8 cellular contexts compared by ENCODE assay signal in genomic region chr6:155327326-155328073, GRCh38. TPM values are rescaled to one million over a fixed set of nuclear protein-coding genes. Genes with fewer than 3 reads are reported as not detected.
DNase-seq lines count a peak whose midpoint lies in the region; ATAC-seq and TF ChIP-seq lines count a peak whose summit lies in the region.

No MANE protein-coding gene starts in this region.

- no peak overlapping the region for H3K4me3 ChIP-seq in CD8-positive, alpha-beta T cell (ENCODE audit: low read depth, low read length)
- H3K4me3 ChIP-seq in SK-N-MC: no peak overlapping the region
- H3K4me3 ChIP-seq in heart left ventricle: no peak overlapping the region

- H3K9me3 Mint-ChIP-seq in CD8-positive, alpha-beta T cell: no peaks in the 10 kb centered on the region
- H3K9me3 Mint-ChIP-seq in activated naive CD4-positive, alpha-beta T cell treated with anti-CD3 and anti-CD28 coated beads, Interleukin-2, amount 10 ng/mL, durations not matched to agents 7 days and 5 days: no peaks in the 10 kb centered on the region

- peak overlapping the region; percentile 3 for H3K27ac Mint-ChIP-seq in CD8-positive, alpha-beta T cell
- peak overlapping the region; percentile 3 for H3K27ac Mint-ChIP-seq in activated naive CD4-positive, alpha-beta T cell treated with anti-CD3 and anti-CD28 coated beads, Interleukin-2, amount 10 ng/mL, durations not matched to agents 7 days and 5 days

- intact Hi-C loops in CD8-positive, alpha-beta T cell (cut with DNase I, micrococcal nuclease): loop anchor here (1.0 to 10.0 kb wide), 6 partner anchors 202 to 1857 kb away; no protein-coding TSS in a partner anchor
- intact Hi-C loops in heart left ventricle (cut with DNase I): loop anchor here (1.0 to 10.0 kb wide), 9 partner anchors 167 to 1857 kb away; no protein-coding TSS in a partner anchor
- intact Hi-C loops in sciatic nerve (cut with DNase I): no loop called here

- H3K9ac ChIP-seq in SK-N-MC (ENCODE audit: insufficient read length): peak overlapping the region; percentile 9

- peak; percentile 58 for ATAC-seq in CD8-positive, alpha-beta T cell
- ATAC-seq in GM21423 (IDR thresholded peaks at IDR 0.05; ENCODE audit: unreplicated experiment): peak; percentile 65
- peak in 1 of 4 donors; percentile 69 for ATAC-seq in heart left ventricle
- ATAC-seq in sciatic nerve: peak; percentile 75
- ATAC-seq in GM19463 (IDR thresholded peaks at IDR 0.05; ENCODE audit: unreplicated experiment): no peak

- H3K4me1 Mint-ChIP-seq in CD8-positive, alpha-beta T cell (ENCODE audit: low read depth): peaks cover 11% of the 10 kb centered on the region
- H3K4me1 Mint-ChIP-seq in activated naive CD4-positive, alpha-beta T cell treated with anti-CD3 and anti-CD28 coated beads, Interleukin-2, amount 10 ng/mL, durations not matched to agents 7 days and 5 days: peaks cover 17% of the 10 kb centered on the region

- DNase-seq in CD8-positive, alpha-beta T cell: peak in 6 of 7 experiments; percentile 37 to 70 (median 58)
- DNase-seq in SK-N-MC (ENCODE audit: low read depth, low spot score) (peak; percentile 91), heart left ventricle (peak in 2 of 5 donors; percentile 30 to 45), sciatic nerve (ENCODE audit: low spot score) (peak; percentile 79)
- DNase-seq in activated naive CD4-positive, alpha-beta T cell treated with anti-CD3 and anti-CD28 coated beads, Interleukin-2, amount 10 ng/mL, durations not matched to agents 7 days and 5 days: peak; percentile 71

- WGBS in heart left ventricle, 4 donors: 0% methylated on average over 1 of the region's 1 CpG

- POLR2A ChIA-PET in CD8-positive, alpha-beta T cell (lab: Charles Lee): no interaction called here

- H3K27me3 Mint-ChIP-seq in CD8-positive, alpha-beta T cell (ENCODE audit: low read depth): no peaks in the 10 kb centered on the region
- no peaks in the 10 kb centered on the region for H3K27me3 Mint-ChIP-seq in activated naive CD4-positive, alpha-beta T cell treated with anti-CD3 and anti-CD28 coated beads, Interleukin-2, amount 10 ng/mL, durations not matched to agents 7 days and 5 days

- no peaks in the 10 kb centered on the region for H3K36me3 ChIP-seq in CD8-positive, alpha-beta T cell (ENCODE audit: insufficient read depth, low read length)
- H3K36me3 ChIP-seq in SK-N-MC (ENCODE audit: insufficient read depth, low read length) (no peaks in the 10 kb centered on the region), heart left ventricle (no peaks in the 10 kb centered on the region)

- CTCF ChIA-PET in CD8-positive, alpha-beta T cell (lab: Charles Lee): interaction anchor here (0.6 to 2.5 kb wide), 10 partner anchors 10 to 1237 kb away, joined by 3 to 13 read pairs (median 3); no protein-coding TSS in a partner anchor
- CTCF ChIA-PET in activated naive CD4-positive, alpha-beta T cell treated with anti-CD3 and anti-CD28 coated beads, Interleukin-2, amount 10 ng/mL, durations not matched to agents 7 days and 5 days (lab: Charles Lee): interaction anchor here (1.0 to 4.1 kb wide), 4 partner anchors 9 to 204 kb away, joined by 3 to 22 read pairs (median 4); no protein-coding TSS in a partner anchor

- peaks cover 10% of the 10 kb centered on the region for H3K4me1 ChIP-seq in CD8-positive, alpha-beta T cell (ENCODE audit: insufficient read depth, low read length)
- H3K4me1 ChIP-seq in heart left ventricle: no peaks in the 10 kb centered on the region

- peak; percentile 89 for TF ChIP-seq CTCF in CD8-positive, alpha-beta T cell (IDR thresholded peaks at IDR 0.05)
- TF ChIP-seq CTCF in LNCAP (IDR thresholded peaks at IDR 0.05): peak; percentile 80
- peak; percentile 71 to 89 (median 80) for TF ChIP-seq CTCF in heart left ventricle (IDR thresholded peaks at IDR 0.05)

- no peak for TF ChIP-seq POLR2A in heart left ventricle (IDR thresholded peaks at IDR 0.05)

- no peaks in the 10 kb centered on the region for H3K36me3 Mint-ChIP-seq in CD8-positive, alpha-beta T cell
- H3K36me3 Mint-ChIP-seq in activated naive CD4-positive, alpha-beta T cell treated with anti-CD3 and anti-CD28 coated beads, Interleukin-2, amount 10 ng/mL, durations not matched to agents 7 days and 5 days: no peaks in the 10 kb centered on the region

- no peaks in the 10 kb centered on the region for H3K9me3 ChIP-seq in CD8-positive, alpha-beta T cell (ENCODE audit: low read length)
- H3K9me3 ChIP-seq in SK-N-MC (ENCODE audit: low read depth, low read length) (no peaks in the 10 kb centered on the region), heart left ventricle (no peaks in the 10 kb centered on the region)

- H3K4me3 Mint-ChIP-seq in CD8-positive, alpha-beta T cell: no peak overlapping the region
- no peak overlapping the region for H3K4me3 Mint-ChIP-seq in activated naive CD4-positive, alpha-beta T cell treated with anti-CD3 and anti-CD28 coated beads, Interleukin-2, amount 10 ng/mL, durations not matched to agents 7 days and 5 days

- H3K27ac ChIP-seq in CD8-positive, alpha-beta T cell (ENCODE audit: low read depth, low read length): no peak overlapping the region
- H3K27ac ChIP-seq in SK-N-MC (peak overlapping the region; percentile 84), heart left ventricle (no peak overlapping the region)

- H3K27me3 ChIP-seq in CD8-positive, alpha-beta T cell (ENCODE audit: insufficient read depth, low read length): no peaks in the 10 kb centered on the region
- no peaks in the 10 kb centered on the region for H3K27me3 ChIP-seq in heart left ventricle

RNA-seq across cellular contexts. Expression of gene TFB1M, which starts 13.2 kb away (rescaled TPM):
- total RNA-seq in CD8-positive, alpha-beta T cell: 1 to 10 TPM; 6.3 to 7.9 TPM
- 10 to 100 TPM; 11.4 to 24.5 (median 20.2) TPM for total RNA-seq in heart left ventricle
- polyA plus RNA-seq in heart left ventricle: 10 to 100 TPM; 14.2 to 15.5 TPM
- 34.6 TPM for total RNA-seq in sciatic nerve
